Comparison of ENCODE assay signal across 14 cellular contexts in the genomic region with DNA sequence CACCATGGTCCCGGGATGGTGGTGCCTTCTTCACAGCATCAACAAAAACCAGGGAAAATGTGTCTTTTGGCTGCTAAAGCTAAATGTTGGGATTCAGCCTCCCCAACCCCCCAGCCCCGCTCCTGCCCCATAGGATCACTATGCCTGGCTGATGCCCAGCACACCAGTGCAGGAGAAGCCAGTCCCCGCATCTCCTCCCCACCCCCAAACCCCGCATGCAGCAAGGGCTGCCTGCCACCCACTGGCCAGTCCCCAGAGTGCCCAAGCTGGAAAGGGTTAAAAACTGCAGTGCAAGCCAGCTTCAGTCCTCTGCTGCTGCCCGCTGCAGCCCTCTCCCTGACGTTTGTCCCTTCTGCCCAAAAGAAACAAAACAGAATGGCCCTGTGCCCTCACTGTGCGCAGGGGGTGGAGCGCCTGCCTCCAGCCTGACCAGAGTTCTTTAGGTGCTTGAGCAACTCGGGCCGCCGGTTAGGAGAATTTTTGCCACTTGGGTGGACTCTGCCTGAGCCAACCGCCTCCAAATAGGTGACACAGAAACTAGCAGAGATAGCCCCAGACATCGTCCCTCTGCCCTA. TPM values are rescaled to one million over a fixed set of nuclear protein-coding genes. Genes with fewer than 3 reads are reported as not detected.
DNase-seq lines count a peak whose midpoint lies in the region; ATAC-seq and TF ChIP-seq lines count a peak whose summit lies in the region.
"Had no signal": no experiment of that assay in that cellular context is flagged by ENCODE, and none has a peak within 500 bp of the region (broad histone marks: within the 10 kb centered on the region; RNA-seq: fewer than 3 reads in every experiment).

No MANE protein-coding gene starts in this region.

- peaks cover 35% of the 10 kb centered on the region for H3K4me1 ChIP-seq in Loucy (ENCODE audit: insufficient read depth, low read length, poor library complexity, severe bottlenecking)
- H3K4me1 ChIP-seq in gastroesophageal sphincter = peaks cover 0 to 71% (median 29%) of the 10 kb centered on the region in 3 donors

- H3K4me1 Mint-ChIP-seq in immature natural killer cell = peaks cover 27 to 36% of the 10 kb centered on the region in 2 donors

- WGBS in gastroesophageal sphincter (ENCODE audit: low coverage in 1 of 2), 2 donors = 47% methylated on average over 3 of the region's 13 CpGs; no CpG with 5 or more reads in 1 of the 2 donors

- H3K27me3 Mint-ChIP-seq in immature natural killer cell (ENCODE audit: low read depth in 3 of 3) = peaks cover 8 to 14% (median 13%) of the 10 kb centered on the region in 3 donors

- H3K79me2 ChIP-seq in Loucy (ENCODE audit: insufficient read depth, low read length) = peaks cover 73% of the 10 kb centered on the region

- H3K9ac ChIP-seq in Loucy (ENCODE audit: low read depth, low read length, poor library complexity, severe bottlenecking) = peak overlapping the region; percentile 100

- H3K9me2 ChIP-seq in Loucy (replicated peaks; ENCODE audit: low read depth, low read length) = no peaks in the 10 kb centered on the region

- H3K4me3 Mint-ChIP-seq in immature natural killer cell = no peak overlapping the region

- no peak overlapping the region; the same call in 1 of the 2 replicates for H3K4me3 ChIP-seq in AG10803 (ENCODE audit: low read length)
- H3K4me3 ChIP-seq in Loucy (ENCODE audit: low read length, poor library complexity, severe bottlenecking) = peak overlapping the region; percentile 100
- H3K4me3 ChIP-seq in gastroesophageal sphincter = peak overlapping the region in 1 of 2 donors; percentile 19
- H3K4me3 ChIP-seq: body of pancreas, uterus had no signal

- no peak overlapping the region for H2AFZ ChIP-seq in Loucy (ENCODE audit: low read length)

- no peak for TF ChIP-seq EP300 in gastroesophageal sphincter (IDR thresholded peaks at IDR 0.05)

- H3F3A ChIP-seq in Loucy (ENCODE audit: low read depth) = peaks cover 6% of the 10 kb centered on the region; the same call in 1 of the 2 replicates

- peaks cover 12 to 24% (median 19%) of the 10 kb centered on the region in 3 donors for H3K36me3 Mint-ChIP-seq in immature natural killer cell

- no peak for ATAC-seq in gastroesophageal sphincter
- ATAC-seq: body of pancreas had no signal

- H4K20me1 ChIP-seq in Loucy (ENCODE audit: insufficient read depth, low read length, poor library complexity, severe bottlenecking) = peaks cover 71% of the 10 kb centered on the region

- H3K36me3 ChIP-seq in Loucy (ENCODE audit: insufficient read depth, low read length) (peaks cover 47% of the 10 kb centered on the region; the same call in 1 of the 2 replicates), gastroesophageal sphincter (peaks cover 0 to 46% of the 10 kb centered on the region in 2 donors)
- H3K36me3 ChIP-seq: uterus had no signal

- H3K27me3 ChIP-seq in Loucy (ENCODE audit: insufficient read depth, low read length, poor library complexity, severe bottlenecking) = peaks cover 6% of the 10 kb centered on the region
- H3K27me3 ChIP-seq in gastroesophageal sphincter = no peaks in the 10 kb centered on the region
- H3K27me3 ChIP-seq: body of pancreas, uterus had no signal

- H3K9me3 Mint-ChIP-seq in immature natural killer cell = no peaks in the 10 kb centered on the region

- no peak for TF ChIP-seq POLR2A in gastroesophageal sphincter (IDR thresholded peaks at IDR 0.05)

- H3K27ac ChIP-seq in gastroesophageal sphincter = peak overlapping the region in 3 of 4 donors; percentile 37 to 98 (median 48)

- TF ChIP-seq CTCF in AG10803 (conservative IDR thresholded peaks at IDR 0.05; ENCODE audit: low read length) (0 out of 2 replicates have a peak, but pooled peaks have one; percentile 14), Loucy (conservative IDR thresholded peaks at IDR 0.05; ENCODE audit: low read length) (peak; percentile 24), gastroesophageal sphincter (IDR thresholded peaks at IDR 0.05) (no peak)

- H3K4me2 ChIP-seq in Loucy (ENCODE audit: low read depth, low read length, poor library complexity, severe bottlenecking) = peak overlapping the region; percentile 91

- H3K27ac Mint-ChIP-seq in immature natural killer cell = peak overlapping the region in 1 of 6 donors; percentile 55

- H3K9me3 ChIP-seq in Loucy (ENCODE audit: insufficient read depth, low read depth, low read length) (no peaks in the 10 kb centered on the region), gastroesophageal sphincter (no peaks in the 10 kb centered on the region)
- H3K9me3 ChIP-seq: body of pancreas, uterus had no signal

- DNase-seq in AG10803 (ENCODE audit: low read depth) (no peak), nucleus accumbens (lab: John Stamatoyannopoulos, UW) (peak in 31 of 56 donors; percentile 11 to 70 (median 37)), DMS114 treated with DMSO at 0.1 percent for 48 hours (lab: John Stamatoyannopoulos, UW; ENCODE audit: unreplicated experiment) (no peak), activated gamma-delta T cell treated with Interleukin-2 at 50 U/mL for 16 hours (no peak), immature natural killer cell (no peak)
- no peak for DNase-seq in activated CD4-positive, CD25-positive, alpha-beta regulatory T cell (lab: John Stamatoyannopoulos, UW)
- DNase-seq: body of pancreas, NCI-H1930, occipital lobe, uterus had no signal

RNA-seq across cellular contexts. Expression of a gene that starts 3.7 kb away (rescaled TPM):
- 100 to 1,000 TPM; 128 to 193 (median 163) TPM for total RNA-seq in gastroesophageal sphincter
- 100 to 1,000 TPM; 151 to 185 (median 178) TPM for polyA plus RNA-seq in immature natural killer cell

RNA-seq across cellular contexts. Expression of a gene that starts 20.0 kb away (rescaled TPM):
- total RNA-seq in gastroesophageal sphincter = 1 to 10 TPM; 3.6 to 5.9 (median 4.3) TPM
- under 1 TPM in 2 of 3 donors, not detected in 1; 0.14 to 0.52 TPM for polyA plus RNA-seq in immature natural killer cell
- total RNA-seq: occipital lobe had no signal
- polyA plus RNA-seq: keratinocyte had no signal

RNA-seq across cellular contexts. Expression of a gene that starts 31.1 kb away (rescaled TPM):
- not detected for total RNA-seq in gastroesophageal sphincter
- not detected for polyA plus RNA-seq in immature natural killer cell
- total RNA-seq: body of pancreas, epithelial cell of proximal tubule, occipital lobe, uterus had no signal
- polyA plus RNA-seq: keratinocyte had no signal

RNA-seq across cellular contexts. Expression of a gene that starts 56.1 kb away (rescaled TPM):
- 100 to 1,000 TPM in 1 of 4 donors, 10 to 100 TPM in 3; 42.9 to 105 (median 53.1) TPM for total RNA-seq in gastroesophageal sphincter
- not detected for polyA plus RNA-seq in immature natural killer cell
- total RNA-seq: epithelial cell of proximal tubule had no signal

Comparison
In these comparisons a context has a peak if more than half of its experiments do, and no peak if none do; other contexts are left out.
1. DNase-seq: peak in nucleus accumbens (31 of 56); none in AG10803 (single experiment), DMS114 treated with DMSO at 0.1 percent for 48 hours (single experiment), activated gamma-delta T cell treated with Interleukin-2 at 50 U/mL for 16 hours (single experiment), activated CD4-positive, CD25-positive, alpha-beta regulatory T cell (0 of 4) and immature natural killer cell (0 of 3).
2. CTCF ChIP-seq: peak in AG10803 (single experiment) and Loucy (single experiment); none in gastroesophageal sphincter (0 of 4).